1 cellular context compared by ENCODE assay signal in genomic region chr15:30065025-30065801, GRCh38.
A peak's percentile ranks its signal among the peaks of the same experiment; 100 is the strongest.
TF ChIP-seq lines count a peak whose summit lies in the region.

No MANE protein-coding gene starts in this region.

TF ChIP-seq in HEK293, 187 proteins besides CTCF, POLR2A, EP300 and RAD21 (continued from another document and continues in another):
- TF ChIP-seq ZNF518A (tag by site-specific recombination; conservative IDR thresholded peaks at IDR 0.05; ENCODE audit: low read depth) (no peak), ZNF133 (tag by site-specific recombination; IDR thresholded peaks at IDR 0.05) (peak; percentile 50), ZNF837 (tag by site-specific recombination; IDR thresholded peaks at IDR 0.05) (no peak), ZNF146 (tag by site-specific recombination; IDR thresholded peaks at IDR 0.05) (no peak), ZFHX2 (tag by site-specific recombination; conservative IDR thresholded peaks at IDR 0.05) (no peak), ZNF157 (tag by site-specific recombination; IDR thresholded peaks at IDR 0.05) (no peak), ZNF692 (tag by site-specific recombination; IDR thresholded peaks at IDR 0.05) (no peak), TCF7L2 (IDR thresholded peaks at IDR 0.05; ENCODE audit: borderline replicate concordance, low read depth, low read length) (no peak), MYNN (tag by site-specific recombination; IDR thresholded peaks at IDR 0.05; ENCODE audit: borderline replicate concordance) (no peak), ELK4 (IDR thresholded peaks at IDR 0.05; ENCODE audit: borderline replicate concordance, low read depth, low read length) (no peak), ZNF558 (tag by site-specific recombination; IDR thresholded peaks at IDR 0.05) (no peak), ZNF266 (tag by site-specific recombination; IDR thresholded peaks at IDR 0.05; ENCODE audit: low read depth) (0 out of 2 replicates have a peak, but pooled peaks have one; percentile 23), ZNF555 (tag by site-specific recombination; conservative IDR thresholded peaks at IDR 0.05) (no peak), ZNF658 (tag by site-specific recombination; IDR thresholded peaks at IDR 0.05) (no peak), ZNF248 (tag by site-specific recombination; IDR thresholded peaks at IDR 0.05) (no peak), ZNF488 (tag by site-specific recombination; IDR thresholded peaks at IDR 0.05) (no peak), SP2 (tag by site-specific recombination; IDR thresholded peaks at IDR 0.05) (no peak), GFI1B (tag by site-specific recombination; IDR thresholded peaks at IDR 0.05) (no peak), ZNF791 (tag by site-specific recombination; IDR thresholded peaks at IDR 0.05) (no peak), ZNF530 (tag by site-specific recombination; IDR thresholded peaks at IDR 0.05; ENCODE audit: low read depth) (no peak), ZNF274 (IDR thresholded peaks at IDR 0.05; ENCODE audit: low read length) (no peak), ZNF274 (tag by site-specific recombination; IDR thresholded peaks at IDR 0.05; ENCODE audit: borderline replicate concordance) (no peak), ZSCAN5A (tag by site-specific recombination; IDR thresholded peaks at IDR 0.05) (no peak), ATF2 (tag by site-specific recombination; IDR thresholded peaks at IDR 0.05; ENCODE audit: low read depth) (no peak), ZNF292 (tag by site-specific recombination; IDR thresholded peaks at IDR 0.05; ENCODE audit: borderline replicate concordance, low read depth) (no peak), ZFP3 (tag by site-specific recombination; IDR thresholded peaks at IDR 0.05; ENCODE audit: low read depth) (no peak), ZNF623 (tag by site-specific recombination; IDR thresholded peaks at IDR 0.05) (no peak), ZNF280C (tag by site-specific recombination; IDR thresholded peaks at IDR 0.05) (no peak), ZNF580 (tag by site-specific recombination; IDR thresholded peaks at IDR 0.05) (no peak), KLF17 (tag by site-specific recombination; IDR thresholded peaks at IDR 0.05) (no peak), ZNF660 (tag by site-specific recombination; IDR thresholded peaks at IDR 0.05) (no peak), RBAK (tag by site-specific recombination; IDR thresholded peaks at IDR 0.05) (no peak), TSHZ1 (tag by site-specific recombination; IDR thresholded peaks at IDR 0.05; ENCODE audit: borderline replicate concordance) (no peak), ZNF521 (tag by site-specific recombination; IDR thresholded peaks at IDR 0.05) (no peak), ZNF529 (tag by site-specific recombination; IDR thresholded peaks at IDR 0.05; ENCODE audit: insufficient replicate concordance) (no peak), ZNF202 (tag by site-specific recombination; IDR thresholded peaks at IDR 0.05; ENCODE audit: borderline replicate concordance) (no peak), ZNF324 (tag by site-specific recombination; IDR thresholded peaks at IDR 0.05) (no peak), ZNF843 (tag by site-specific recombination; IDR thresholded peaks at IDR 0.05) (0 out of 2 replicates have a peak, but pooled peaks have one; percentile 40), PRDM6 (tag by site-specific recombination; IDR thresholded peaks at IDR 0.05) (peak; percentile 88), HOXC10 (CRISPR knock-in tag; IDR thresholded peaks at IDR 0.05) (no peak), ZNF585B (tag by site-specific recombination; IDR thresholded peaks at IDR 0.05) (no peak), FEZF1 (tag by site-specific recombination; IDR thresholded peaks at IDR 0.05) (peak; percentile 62)
